8 cellular contexts compared by ENCODE assay signal in the genomic region with DNA sequence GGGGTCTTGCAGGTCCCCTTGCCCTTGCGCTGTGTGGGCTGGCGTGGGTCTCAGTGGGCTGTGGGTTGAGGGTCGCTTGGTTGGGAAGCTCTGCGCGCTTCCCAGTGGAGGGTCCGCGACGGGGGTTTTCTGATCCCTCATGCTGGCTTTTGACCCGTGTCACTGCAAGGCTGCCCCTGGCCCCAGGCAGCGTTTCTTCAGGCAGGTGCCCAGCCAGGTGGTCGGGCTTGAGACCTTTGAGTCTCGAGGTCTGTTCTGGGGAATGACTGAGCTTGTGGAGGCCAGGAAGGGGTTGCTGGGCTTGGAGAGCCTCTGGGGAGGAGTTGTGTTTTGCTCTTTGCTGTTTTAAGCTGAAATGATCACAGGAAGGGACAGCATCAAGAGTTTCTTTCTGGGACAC. TPM values are rescaled to one million over a fixed set of nuclear protein-coding genes. Genes with fewer than 3 reads are reported as not detected.
DNase-seq lines count a peak whose midpoint lies in the region; ATAC-seq and TF ChIP-seq lines count a peak whose summit lies in the region.

No MANE protein-coding gene starts in this region.

- no peaks in the 10 kb centered on the region for H3K27me3 Mint-ChIP-seq in activated CD4-positive, alpha-beta T cell treated with anti-CD3 and anti-CD28 coated beads, Interleukin-2, amount 10 ng/mL, durations not matched to agents 7 days and 5 days
- no peaks in the 10 kb centered on the region for H3K27me3 Mint-ChIP-seq in memory B cell

- H3K27me3 ChIP-seq in thyroid gland (no peaks in the 10 kb centered on the region), HAP-1 (ENCODE audit: low read depth) (no peaks in the 10 kb centered on the region), testis (no peaks in the 10 kb centered on the region)

- in situ Hi-C loops in HAP-1 (cut with MboI; ENCODE audit: low sequenced_read_pairs) = no loop called here

- TF ChIP-seq CTCF in thyroid gland (IDR thresholded peaks at IDR 0.05) (no peak), testis (IDR thresholded peaks at IDR 0.05) (no peak)

- H3K4me3 Mint-ChIP-seq in activated CD4-positive, alpha-beta T cell treated with anti-CD3 and anti-CD28 coated beads, Interleukin-2, amount 10 ng/mL, durations not matched to agents 7 days and 5 days = peak overlapping the region; percentile 90
- peak overlapping the region; percentile 77 for H3K4me3 Mint-ChIP-seq in memory B cell

- H3K4me3 ChIP-seq in thyroid gland (replicated peaks in 1 of 3) (peak overlapping the region in 1 of 3 donors; percentile 26), HAP-1 (no peak overlapping the region), testis (no peak overlapping the region)

- WGBS in thyroid gland, 2 donors = 48 to 80% methylated on average over 7 to 10 of the region's 12 CpGs
- WGBS in testis, 2 donors = 61 to 73% methylated on average over 10 to 12 of the region's 12 CpGs

- peaks cover 66% of the 10 kb centered on the region for H3K4me1 Mint-ChIP-seq in activated CD4-positive, alpha-beta T cell treated with anti-CD3 and anti-CD28 coated beads, Interleukin-2, amount 10 ng/mL, durations not matched to agents 7 days and 5 days
- H3K4me1 Mint-ChIP-seq in memory B cell = peaks cover 43% of the 10 kb centered on the region

- H3K36me3 ChIP-seq in thyroid gland (no peaks in the 10 kb centered on the region), HAP-1 (replicated peaks) (peaks cover 5% of the 10 kb centered on the region), testis (ENCODE audit: low read depth, missing control alignments) (no peaks in the 10 kb centered on the region)

- no peaks in the 10 kb centered on the region for H3K9me3 ChIP-seq in thyroid gland
- no peaks in the 10 kb centered on the region for H3K9me3 ChIP-seq in HAP-1
- no peaks in the 10 kb centered on the region for H3K9me3 ChIP-seq in testis

- POLR2A ChIA-PET in activated CD4-positive, alpha-beta T cell treated with anti-CD3 and anti-CD28 coated beads, Interleukin-2, amount 10 ng/mL, durations not matched to agents 7 days and 5 days (lab: Charles Lee) = interaction anchor here (0.5 kb wide), 1 partner anchor 7 kb away, joined by 3 read pairs; no protein-coding TSS in a partner anchor

- intact Hi-C loops in thyroid gland (cut with DNase I) (loop anchor here (5.0 kb wide), 1 partner anchor 84 kb away; no protein-coding TSS in a partner anchor), testis (cut with DNase I; ENCODE audit: low total_unique reads) (loop anchor here (5.0 kb wide), 1 partner anchor 74 kb away; no protein-coding TSS in a partner anchor)

- TF ChIP-seq POLR2A in thyroid gland (IDR thresholded peaks at IDR 0.05) (no peak), testis (IDR thresholded peaks at IDR 0.05) (no peak)

- DNase-seq in activated CD4-positive, alpha-beta T cell treated with anti-CD3 and anti-CD28 coated beads, Interleukin-2, amount 10 ng/mL, durations not matched to agents 7 days and 5 days = no peak
- DNase-seq in activated CD4-positive, alpha-beta T cell treated with anti-CD3 and anti-CD28 coated beads, Interleukin-2, amount 50 U/mL, for 48 hours = no peak
- DNase-seq in caudate nucleus (lab: John Stamatoyannopoulos, UW) (no peak), memory B cell (ENCODE audit: low spot score in 2 of 2) (no peak), thyroid gland (no peak), HAP-1 (ENCODE audit: low spot score in 2 of 2) (no peak), testis (no peak)

- H3K4me1 ChIP-seq in thyroid gland = peaks cover 89 to 91% of the 10 kb centered on the region in 2 donors
- peaks cover 9% of the 10 kb centered on the region for H3K4me1 ChIP-seq in HAP-1
- peaks cover 85% of the 10 kb centered on the region for H3K4me1 ChIP-seq in testis

- peak overlapping the region; percentile 81 for H3K27ac Mint-ChIP-seq in activated CD4-positive, alpha-beta T cell treated with anti-CD3 and anti-CD28 coated beads, Interleukin-2, amount 10 ng/mL, durations not matched to agents 7 days and 5 days
- H3K27ac Mint-ChIP-seq in memory B cell = peak overlapping the region; percentile 88

- CTCF ChIA-PET in activated CD4-positive, alpha-beta T cell treated with anti-CD3 and anti-CD28 coated beads, Interleukin-2, amount 10 ng/mL, durations not matched to agents 7 days and 5 days (lab: Charles Lee) = interaction anchor here (0.7 to 2.9 kb wide), 8 partner anchors 14 to 314 kb away, joined by 3 to 15 read pairs (median 5); partner anchors contain the start of gene FAAP20

- peak overlapping the region; percentile 92 for H3K27ac ChIP-seq in caudate nucleus (ENCODE audit: low read depth, low read length)
- peak overlapping the region; percentile 75 to 86 (median 78) for H3K27ac ChIP-seq in thyroid gland
- peak overlapping the region in 1 of 2 donors; percentile 91 for H3K27ac ChIP-seq in testis

- ATAC-seq in memory B cell (ENCODE audit: low read depth) = no peak
- no peak for ATAC-seq in GM21381 (IDR thresholded peaks at IDR 0.05; ENCODE audit: unreplicated experiment)

- no peaks in the 10 kb centered on the region for H3K9me3 Mint-ChIP-seq in activated CD4-positive, alpha-beta T cell treated with anti-CD3 and anti-CD28 coated beads, Interleukin-2, amount 10 ng/mL, durations not matched to agents 7 days and 5 days
- no peaks in the 10 kb centered on the region for H3K9me3 Mint-ChIP-seq in memory B cell

- peaks cover 43% of the 10 kb centered on the region for H3K36me3 Mint-ChIP-seq in activated CD4-positive, alpha-beta T cell treated with anti-CD3 and anti-CD28 coated beads, Interleukin-2, amount 10 ng/mL, durations not matched to agents 7 days and 5 days (ENCODE audit: low read depth)
- H3K36me3 Mint-ChIP-seq in memory B cell = no peaks in the 10 kb centered on the region

RNA-seq across cellular contexts. Expression of gene SKI, which starts 5.3 kb away (rescaled TPM):
- 10 to 100 TPM; 60.7 to 62.0 TPM for total RNA-seq in activated CD4-positive, alpha-beta T cell treated with anti-CD3 and anti-CD28 coated beads, Interleukin-2, amount 10 ng/mL, durations not matched to agents 7 days and 5 days
- total RNA-seq in thyroid gland (10 to 100 TPM; 31.4 to 59.6 (median 39.9) TPM), testis (10 to 100 TPM; 85.7 to 87.1 TPM)
- 40.2 TPM for polyA plus RNA-seq in testis (ENCODE audit: insufficient read depth, low read depth, low replicate concordance)

RNA-seq across cellular contexts. Expression of gene FAAP20, which starts 38.9 kb away (rescaled TPM):
- 10 to 100 TPM; 61.3 to 66.2 TPM for total RNA-seq in activated CD4-positive, alpha-beta T cell treated with anti-CD3 and anti-CD28 coated beads, Interleukin-2, amount 10 ng/mL, durations not matched to agents 7 days and 5 days
- total RNA-seq in thyroid gland (10 to 100 TPM; 42.2 to 82.2 (median 50.2) TPM), testis (10 to 100 TPM; 65.5 to 72.0 TPM)
- polyA plus RNA-seq in testis (ENCODE audit: insufficient read depth, low read depth, low replicate concordance) = 72.6 TPM
